In the genomic region with DNA sequence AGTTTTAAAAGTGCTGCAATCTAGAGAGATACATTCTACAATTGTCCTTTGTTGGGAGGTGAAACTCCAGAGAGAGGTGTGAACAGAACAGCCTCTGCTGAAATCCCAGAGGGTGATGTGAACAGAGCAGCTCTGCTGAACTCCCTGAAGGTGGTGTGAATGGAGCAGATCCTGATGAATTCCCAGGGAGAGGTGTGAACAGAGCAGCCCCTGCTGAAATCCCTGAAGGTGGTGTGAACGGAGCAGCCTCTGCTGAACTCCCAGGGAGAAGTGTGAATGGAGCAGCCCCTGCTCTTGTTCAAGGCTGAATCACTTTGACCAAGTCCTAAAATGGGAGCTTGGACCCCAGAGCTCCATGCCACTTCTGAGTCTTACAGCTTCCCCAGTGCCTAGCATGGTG, we compare ENCODE assay signal across 17 cellular contexts.
A peak's percentile ranks its signal among the peaks of the same experiment; 100 is the strongest.
DNase-seq lines count a peak whose midpoint lies in the region; ATAC-seq lines count a peak whose summit lies in the region.
"Had no signal": no experiment of that assay in that cellular context is flagged by ENCODE, and none has a peak within 500 bp of the region (broad histone marks: within the 10 kb centered on the region; RNA-seq: fewer than 3 reads in every experiment).

No MANE protein-coding gene starts in this region.

- no peak overlapping the region for H3K27ac ChIP-seq in mesenchymal stem cell (ENCODE audit: low read length, poor library complexity, severe bottlenecking)
- H3K27ac ChIP-seq in neuronal stem cell (replicated peaks; ENCODE audit: low read length): no peak overlapping the region
- H3K27ac ChIP-seq in trophoblast cell (ENCODE audit: low read depth, low read length): no peak overlapping the region
- H3K27ac ChIP-seq: BLaER1, C4-2B, GM23248 had no signal

- H2BK12ac ChIP-seq in mesenchymal stem cell (ENCODE audit: low read length in 2 of 2) (no peak overlapping the region), neuronal stem cell (ENCODE audit: low read length) (no peak overlapping the region), trophoblast cell (ENCODE audit: low read length) (no peak overlapping the region)

- H3K4ac ChIP-seq in mesenchymal stem cell (ENCODE audit: low read depth in 1 of 2, low read length in 2 of 2): no peak overlapping the region
- H3K4ac ChIP-seq in neuronal stem cell (ENCODE audit: low read length): no peak overlapping the region
- H3K4ac ChIP-seq in trophoblast cell (ENCODE audit: low read depth, low read length): no peak overlapping the region

- H3K79me2 ChIP-seq in trophoblast cell (ENCODE audit: control insufficient read depth, insufficient read depth, low read length, poor library complexity): no peaks in the 10 kb centered on the region

- H3K79me1 ChIP-seq in mesenchymal stem cell (replicated peaks; ENCODE audit: low read length, poor library complexity, severe bottlenecking) (peaks cover 8% of the 10 kb centered on the region), neuronal stem cell (ENCODE audit: low read depth, low read length) (no peaks in the 10 kb centered on the region), trophoblast cell (ENCODE audit: low read length) (no peaks in the 10 kb centered on the region)

- H4K12ac ChIP-seq in trophoblast cell (ENCODE audit: low read depth, low read length): no peak overlapping the region

- H3K23ac ChIP-seq in mesenchymal stem cell (ENCODE audit: low read length in 2 of 2) (peak overlapping the region in 1 of 2 experiments; percentile 3), neuronal stem cell (ENCODE audit: low read depth, low read length, poor library complexity) (no peak overlapping the region), trophoblast cell (ENCODE audit: low read length) (no peak overlapping the region)

- DNase-seq in SK-MEL-5 (ENCODE audit: low read depth, low spot score) (peak; percentile 9), mesenchymal stem cell (no peak), neuronal stem cell (ENCODE audit: low spot score) (no peak), trophoblast cell (no peak)
- no peak for DNase-seq in activated CD4-positive, alpha-beta T cell treated with anti-CD3 and anti-CD28 coated beads for 4 hours
- DNase-seq: Caco-2; CD4-positive, CD25-positive, alpha-beta regulatory T cell; CD8-positive, alpha-beta T cell; DMS153; DND-41; GM23248; H9; HFFc6 had no signal

- H3K9me3 ChIP-seq in mesenchymal stem cell (ENCODE audit: control insufficient read depth, low read length) (peaks cover 5% of the 10 kb centered on the region), neuronal stem cell (replicated peaks in 1 of 2; ENCODE audit: control insufficient read depth in 2 of 2, insufficient read depth in 1 of 2, low read depth in 1 of 2, low read length in 2 of 2) (no peaks in the 10 kb centered on the region), trophoblast cell (ENCODE audit: insufficient read depth, low read depth, low read length) (peaks cover 1% of the 10 kb centered on the region)
- H3K9me3 ChIP-seq: BLaER1, Caco-2 had no signal

- in situ Hi-C loops in SK-MEL-5 (cut with HindIII; ENCODE audit: low pct_unique_long_range_greater_than_20kb, low sequenced_read_pairs): no loop called here

- H3K27me3 ChIP-seq in mesenchymal stem cell (ENCODE audit: control insufficient read depth in 1 of 2, insufficient read depth in 1 of 2, low read length in 2 of 2) (peaks cover 0 to 39% of the 10 kb centered on the region in 2 experiments), neuronal stem cell (ENCODE audit: control insufficient read depth in 3 of 3, insufficient read depth in 3 of 3, low read depth in 1 of 3, low read length in 3 of 3) (no peaks in the 10 kb centered on the region), trophoblast cell (ENCODE audit: insufficient read depth, low read length) (no peaks in the 10 kb centered on the region)
- H3K27me3 ChIP-seq: BLaER1 had no signal

- H3K18ac ChIP-seq in mesenchymal stem cell (ENCODE audit: low read depth in 1 of 2, low read length in 2 of 2) (no peak overlapping the region), neuronal stem cell (ENCODE audit: low read length) (peak overlapping the region; percentile 80), trophoblast cell (ENCODE audit: low read length) (no peak overlapping the region)

- 95% methylated on average over 1 of the region's 1 CpG for WGBS in mesenchymal stem cell
- WGBS in neuronal stem cell (ENCODE audit: extremely low coverage in 2 of 2, insufficient read length in 2 of 2, insufficient replicate concordance in 1 of 2), 2 donors: no CpG with 5 or more reads among the region's 1 CpG
- no CpG with 5 or more reads among the region's 1 CpG for WGBS in trophoblast cell (ENCODE audit: extremely low coverage, insufficient coverage, insufficient read length)

- H3K9ac ChIP-seq in mesenchymal stem cell (ENCODE audit: low read length): no peak overlapping the region
- no peak overlapping the region for H3K9ac ChIP-seq in neuronal stem cell (ENCODE audit: low read depth, low read length, poor library complexity)
- no peak overlapping the region for H3K9ac ChIP-seq in trophoblast cell (ENCODE audit: low read length)
- H3K9ac ChIP-seq: BLaER1, GM23248 had no signal

- H4K91ac ChIP-seq in mesenchymal stem cell (ENCODE audit: low read length) (no peak overlapping the region), neuronal stem cell (ENCODE audit: low read depth, low read length, poor library complexity) (no peak overlapping the region), trophoblast cell (ENCODE audit: low read depth, low read length) (no peak overlapping the region)

- H2BK5ac ChIP-seq in mesenchymal stem cell (ENCODE audit: low read depth, low read length, poor library complexity, severe bottlenecking): no peak overlapping the region
- H2BK5ac ChIP-seq in neuronal stem cell (ENCODE audit: low read length): no peak overlapping the region
- H2BK5ac ChIP-seq in trophoblast cell (ENCODE audit: low read depth, low read length, poor library complexity): no peak overlapping the region

- H3K14ac ChIP-seq in mesenchymal stem cell (ENCODE audit: low read length in 2 of 2): no peak overlapping the region
- H3K14ac ChIP-seq in neuronal stem cell (ENCODE audit: low read length): no peak overlapping the region
- H3K14ac ChIP-seq in trophoblast cell (ENCODE audit: low read length): no peak overlapping the region

- no peak overlapping the region for H2BK120ac ChIP-seq in mesenchymal stem cell (ENCODE audit: low read depth, low read length)
- H2BK120ac ChIP-seq in neuronal stem cell (ENCODE audit: low read depth, low read length): peak overlapping the region; percentile 45
- no peak overlapping the region for H2BK120ac ChIP-seq in trophoblast cell (ENCODE audit: insufficient read depth, low read length, poor library complexity)

- H2BK15ac ChIP-seq in mesenchymal stem cell (ENCODE audit: low read depth, poor library complexity, severe bottlenecking): no peak overlapping the region
- H2BK15ac ChIP-seq in neuronal stem cell (ENCODE audit: low read length): peak overlapping the region; percentile 54

- no peak for ATAC-seq in GM18517 (IDR thresholded peaks at IDR 0.05; ENCODE audit: unreplicated experiment)
- ATAC-seq: CD8-positive, alpha-beta T cell; HCT116 had no signal

- H4K8ac ChIP-seq in mesenchymal stem cell (ENCODE audit: low read length) (no peak overlapping the region), neuronal stem cell (ENCODE audit: low read depth, low read length) (no peak overlapping the region), trophoblast cell (ENCODE audit: low read depth, low read length) (no peak overlapping the region)

- H2AFZ ChIP-seq in mesenchymal stem cell (ENCODE audit: low read depth, low read length) (no peak overlapping the region), neuronal stem cell (ENCODE audit: low read length) (no peak overlapping the region), trophoblast cell (ENCODE audit: insufficient read depth, low read length, poor library complexity) (no peak overlapping the region)
- H2AFZ ChIP-seq: GM23248 had no signal

- no peak overlapping the region for H3K4me2 ChIP-seq in mesenchymal stem cell (ENCODE audit: low read length, poor library complexity, severe bottlenecking)
- H3K4me2 ChIP-seq in neuronal stem cell (ENCODE audit: insufficient read depth, low read length, poor library complexity, severe bottlenecking): no peak overlapping the region
- no peak overlapping the region for H3K4me2 ChIP-seq in trophoblast cell (ENCODE audit: low read length)
- H3K4me2 ChIP-seq: BLaER1 had no signal

- H3K36me3 ChIP-seq in mesenchymal stem cell (ENCODE audit: control insufficient read depth in 1 of 2, insufficient read depth in 2 of 2, low read depth in 1 of 2, low read length in 2 of 2) (peaks cover 0 to 45% of the 10 kb centered on the region in 2 experiments), neuronal stem cell (replicated peaks in 1 of 2; ENCODE audit: control insufficient read depth in 2 of 2, insufficient read depth in 2 of 2, low read length in 2 of 2) (peaks cover 0 to 3% of the 10 kb centered on the region in 2 donors), trophoblast cell (ENCODE audit: control insufficient read depth in 1 of 2, insufficient read depth in 2 of 2, low read length in 2 of 2) (no peaks in the 10 kb centered on the region)
- H3K36me3 ChIP-seq: BLaER1 had no signal

- H2AK5ac ChIP-seq in mesenchymal stem cell (ENCODE audit: low read length, severe bottlenecking): peak overlapping the region; percentile 22
- H2AK5ac ChIP-seq in neuronal stem cell (ENCODE audit: low read depth, low read length): peak overlapping the region; percentile 86
- no peak overlapping the region for H2AK5ac ChIP-seq in trophoblast cell (ENCODE audit: low read length)

- no peak overlapping the region for H3K4me3 ChIP-seq in mesenchymal stem cell (ENCODE audit: insufficient read depth in 1 of 2, low read depth in 1 of 2, low read length in 2 of 2)
- H3K4me3 ChIP-seq in neuronal stem cell (ENCODE audit: low read length in 2 of 2): no peak overlapping the region
- H3K4me3 ChIP-seq in trophoblast cell (ENCODE audit: low read depth, low read length): no peak overlapping the region
- H3K4me3 ChIP-seq: BLaER1, GM23248 had no signal

- H3K4me1 ChIP-seq in mesenchymal stem cell (ENCODE audit: control insufficient read depth, insufficient read depth, low read depth, low read length) (peaks cover 54% of the 10 kb centered on the region), neuronal stem cell (ENCODE audit: control insufficient read depth in 2 of 2, insufficient read depth in 1 of 2, low read depth in 1 of 2, low read length in 2 of 2) (peaks cover 20 to 35% of the 10 kb centered on the region in 2 donors), trophoblast cell (ENCODE audit: control insufficient read depth in 1 of 2, insufficient read depth in 2 of 2, low read length in 2 of 2) (peaks cover 0 to 3% of the 10 kb centered on the region in 2 experiments)
- H3K4me1 ChIP-seq: Caco-2 had no signal
